ENCODE assay signal across 1 cellular context in genomic region chr20:36969050-36969449, GRCh38.
TF ChIP-seq lines count a peak whose summit lies in the region.

No MANE protein-coding gene starts in this region.

TF ChIP-seq in H1, 55 proteins besides CTCF, POLR2A, EP300 and RAD21:
- TF ChIP-seq CTBP2 (IDR thresholded peaks at IDR 0.05; ENCODE audit: borderline replicate concordance, insufficient read depth, insufficient read length, low read length) (no peak), KDM5A (IDR thresholded peaks at IDR 0.05; ENCODE audit: low read length) (no peak), BCL11A (IDR thresholded peaks at IDR 0.05; ENCODE audit: low read depth in 2 of 2, low read length in 2 of 2) (no peak), USF2 (IDR thresholded peaks at IDR 0.05; ENCODE audit: low read length) (no peak), SUZ12 (IDR thresholded peaks at IDR 0.05; ENCODE audit: low read length) (no peak), ASH2L (IDR thresholded peaks at IDR 0.05; ENCODE audit: low read length) (no peak), ATF2 (IDR thresholded peaks at IDR 0.05; ENCODE audit: low read length) (no peak), BACH1 (IDR thresholded peaks at IDR 0.05; ENCODE audit: low read length) (no peak), NRF1 (IDR thresholded peaks at IDR 0.05; ENCODE audit: low read depth, low read length) (no peak), ATF3 (IDR thresholded peaks at IDR 0.05; ENCODE audit: insufficient read depth, low read depth, low read length) (no peak), HDAC2 (IDR thresholded peaks at IDR 0.05; ENCODE audit: borderline replicate concordance in 1 of 2, low read depth in 2 of 2, low read length in 2 of 2) (no peak), FOSL1 (IDR thresholded peaks at IDR 0.05; ENCODE audit: insufficient read depth, low read depth, low read length) (no peak), YY1 (IDR thresholded peaks at IDR 0.05; ENCODE audit: low read depth, low read length) (no peak), KDM4A (IDR thresholded peaks at IDR 0.05; ENCODE audit: low read depth, low read length, severe bottlenecking) (no peak), ZNF274 (IDR thresholded peaks at IDR 0.05; ENCODE audit: borderline replicate concordance, extremely low read depth, low read length) (no peak), RNF2 (IDR thresholded peaks at IDR 0.05; ENCODE audit: borderline replicate concordance, low read depth, low read length, missing control alignments, poor library complexity, severe bottlenecking) (no peak), SAP30 (IDR thresholded peaks at IDR 0.05; ENCODE audit: insufficient read depth, insufficient replicate concordance, low read length) (no peak)
